Comparison of ENCODE assay signal across 8 cellular contexts in genomic region chr17:81238490-81238814, GRCh38. TPM values are rescaled to one million over a fixed set of nuclear protein-coding genes. Genes with fewer than 3 reads are reported as not detected.
A peak's percentile ranks its signal among the peaks of the same experiment; 100 is the strongest.
DNase-seq lines count a peak whose midpoint lies in the region; ATAC-seq and TF ChIP-seq lines count a peak whose summit lies in the region.

No MANE protein-coding gene starts in this region.

- no peaks in the 10 kb centered on the region for H3K9me3 ChIP-seq in lower lobe of right lung
- no peaks in the 10 kb centered on the region for H3K9me3 ChIP-seq in aorta (ENCODE audit: control insufficient read depth, low read length)

- peak overlapping the region; percentile 89 for H3K27ac ChIP-seq in lower lobe of right lung
- no peak overlapping the region for H3K27ac ChIP-seq in aorta (ENCODE audit: low read depth in 1 of 2, low read length in 2 of 2)

- H3K9me3 Mint-ChIP-seq in stimulated activated naive CD8-positive, alpha-beta T cell treated with anti-CD3 and anti-CD28 coated beads, Interleukin-15, Interleukin-2, amounts not matched to agents 100 ng/mL and 50 ng/mL, for 24 hours = no peaks in the 10 kb centered on the region
- no peaks in the 10 kb centered on the region for H3K9me3 Mint-ChIP-seq in activated naive CD8-positive, alpha-beta T cell treated with anti-CD3 and anti-CD28 coated beads, Interleukin-2, amount 10 ng/mL, durations not matched to agents 7 days and 5 days

- no peaks in the 10 kb centered on the region for H3K27me3 Mint-ChIP-seq in stimulated activated naive CD8-positive, alpha-beta T cell treated with anti-CD3 and anti-CD28 coated beads, Interleukin-15, Interleukin-2, amounts not matched to agents 100 ng/mL and 50 ng/mL, for 24 hours
- no peaks in the 10 kb centered on the region for H3K27me3 Mint-ChIP-seq in activated naive CD8-positive, alpha-beta T cell treated with anti-CD3 and anti-CD28 coated beads, Interleukin-2, amount 10 ng/mL, durations not matched to agents 7 days and 5 days

- H3K36me3 Mint-ChIP-seq in stimulated activated naive CD8-positive, alpha-beta T cell treated with anti-CD3 and anti-CD28 coated beads, Interleukin-15, Interleukin-2, amounts not matched to agents 100 ng/mL and 50 ng/mL, for 24 hours (ENCODE audit: low read depth) = peaks cover 21% of the 10 kb centered on the region
- peaks cover 5% of the 10 kb centered on the region for H3K36me3 Mint-ChIP-seq in activated naive CD8-positive, alpha-beta T cell treated with anti-CD3 and anti-CD28 coated beads, Interleukin-2, amount 10 ng/mL, durations not matched to agents 7 days and 5 days

- H3K36me3 ChIP-seq in lower lobe of right lung = peaks cover 17% of the 10 kb centered on the region
- H3K36me3 ChIP-seq in aorta (ENCODE audit: control insufficient read depth in 1 of 2, insufficient read depth in 2 of 2, low read length in 1 of 2) = no peaks in the 10 kb centered on the region

- H3K4me1 Mint-ChIP-seq in stimulated activated naive CD8-positive, alpha-beta T cell treated with anti-CD3 and anti-CD28 coated beads, Interleukin-15, Interleukin-2, amounts not matched to agents 100 ng/mL and 50 ng/mL, for 24 hours (ENCODE audit: low read depth) = peaks cover 38% of the 10 kb centered on the region
- H3K4me1 Mint-ChIP-seq in activated naive CD8-positive, alpha-beta T cell treated with anti-CD3 and anti-CD28 coated beads, Interleukin-2, amount 10 ng/mL, durations not matched to agents 7 days and 5 days = peaks cover 31% of the 10 kb centered on the region

- H3K4me1 ChIP-seq in lower lobe of right lung (peaks cover 33% of the 10 kb centered on the region), aorta (ENCODE audit: control insufficient read depth in 1 of 2, insufficient read depth in 2 of 2, low read length in 2 of 2) (no peaks in the 10 kb centered on the region)

- H3K27me3 ChIP-seq in lower lobe of right lung (ENCODE audit: low read depth) (no peaks in the 10 kb centered on the region), aorta (ENCODE audit: control insufficient read depth in 1 of 2, insufficient read depth in 2 of 2, low read length in 1 of 2) (no peaks in the 10 kb centered on the region)

- no peak overlapping the region for H3K27ac Mint-ChIP-seq in stimulated activated naive CD8-positive, alpha-beta T cell treated with anti-CD3 and anti-CD28 coated beads, Interleukin-15, Interleukin-2, amounts not matched to agents 100 ng/mL and 50 ng/mL, for 24 hours
- H3K27ac Mint-ChIP-seq in activated naive CD8-positive, alpha-beta T cell treated with anti-CD3 and anti-CD28 coated beads, Interleukin-2, amount 10 ng/mL, durations not matched to agents 7 days and 5 days = no peak overlapping the region

- WGBS in aorta, 2 donors = 0% methylated on average over 25 to 26 of the region's 26 CpGs

- DNase-seq in stimulated activated naive CD8-positive, alpha-beta T cell treated with anti-CD3 and anti-CD28 coated beads, Interleukin-15, Interleukin-2, amounts not matched to agents 100 U/mL and 50 U/mL, for 24 hours = no peak
- no peak for DNase-seq in activated naive CD8-positive, alpha-beta T cell treated with anti-CD3 and anti-CD28 coated beads, Interleukin-2, amount 10 ng/mL, durations not matched to agents 7 days and 5 days
- DNase-seq in lower lobe of right lung (no peak), aorta (no peak), SW 1271 (lab: John Stamatoyannopoulos, UW) (no peak), left colon (no peak)

- TF ChIP-seq CTCF in lower lobe of right lung (IDR thresholded peaks at IDR 0.05) = no peak

- peak overlapping the region; percentile 84 for H3K4me3 Mint-ChIP-seq in stimulated activated naive CD8-positive, alpha-beta T cell treated with anti-CD3 and anti-CD28 coated beads, Interleukin-15, Interleukin-2, amounts not matched to agents 100 ng/mL and 50 ng/mL, for 24 hours
- peak overlapping the region; percentile 88 for H3K4me3 Mint-ChIP-seq in activated naive CD8-positive, alpha-beta T cell treated with anti-CD3 and anti-CD28 coated beads, Interleukin-2, amount 10 ng/mL, durations not matched to agents 7 days and 5 days

- POLR2A ChIA-PET in activated naive CD8-positive, alpha-beta T cell treated with anti-CD3 and anti-CD28 coated beads, Interleukin-2, amount 10 ng/mL, durations not matched to agents 7 days and 5 days (lab: Charles Lee) = interaction anchor here (0.6 to 2.4 kb wide), 10 partner anchors 11 to 314 kb away, joined by 3 to 26 read pairs (median 4); partner anchors contain the start of genes CEP131, FAAP100 and SLC38A10

- H3K4me3 ChIP-seq in lower lobe of right lung (peak overlapping the region; percentile 100), aorta (ENCODE audit: low read length in 2 of 2) (peak overlapping the region; percentile 71 to 87)

- intact Hi-C loops in lower lobe of right lung (cut with DNase I) (no loop called here), aorta (cut with DNase I) (loop anchor here in 1 of 2 donors (2.0 kb wide), 1 partner anchor 16 kb away; the partner anchor contains the start of gene CEP131), left colon (cut with DNase I, micrococcal nuclease) (no loop called here)

- ATAC-seq in stimulated activated naive CD8-positive, alpha-beta T cell treated with anti-CD3 and anti-CD28 coated beads, Interleukin-15, Interleukin-2, amounts not matched to agents 100 U/mL and 50 U/mL, for 24 hours = no peak
- ATAC-seq in activated naive CD8-positive, alpha-beta T cell treated with anti-CD3 and anti-CD28 coated beads, Interleukin-2, amount 10 ng/mL, durations not matched to agents 7 days and 5 days (ENCODE audit: low read depth) = no peak
- ATAC-seq in lower lobe of right lung (peak in 1 of 2 donors; percentile 0), aorta (ENCODE audit: low FRiP score) (no peak), left colon (no peak), HG03460 (IDR thresholded peaks at IDR 0.05; ENCODE audit: unreplicated experiment) (no peak)

RNA-seq across cellular contexts. Expression of gene TEPSIN, which starts 0.4 kb away (rescaled TPM):
- 10 to 100 TPM; 71.1 to 78.8 TPM for total RNA-seq in activated naive CD8-positive, alpha-beta T cell treated with anti-CD3 and anti-CD28 coated beads, Interleukin-2, amount 10 ng/mL, durations not matched to agents 7 days and 5 days
- total RNA-seq in lower lobe of right lung = 43.2 TPM
- 10 to 100 TPM; 25.6 to 44.4 TPM for total RNA-seq in aorta
- 10 to 100 TPM in 1 of 2 donors, 1 to 10 TPM in 1; 5.6 to 79.0 TPM for polyA plus RNA-seq in aorta
- total RNA-seq in left colon = 10 to 100 TPM; 34.3 to 34.6 TPM

RNA-seq across cellular contexts. Expression of gene NDUFAF8, which starts 0.7 kb away (rescaled TPM):
- total RNA-seq in activated naive CD8-positive, alpha-beta T cell treated with anti-CD3 and anti-CD28 coated beads, Interleukin-2, amount 10 ng/mL, durations not matched to agents 7 days and 5 days = 10 to 100 TPM; 33.0 to 44.6 TPM
- 24.3 TPM for total RNA-seq in lower lobe of right lung
- 10 to 100 TPM; 20.2 to 27.4 TPM for total RNA-seq in aorta
- polyA plus RNA-seq in aorta = 10 to 100 TPM; 26.5 to 46.5 TPM
- 10 to 100 TPM; 23.2 to 29.9 TPM for total RNA-seq in left colon

RNA-seq across cellular contexts. Expression of gene CEP131, which starts 15.7 kb away (rescaled TPM):
- 10 to 100 TPM; 18.4 to 20.7 TPM for total RNA-seq in activated naive CD8-positive, alpha-beta T cell treated with anti-CD3 and anti-CD28 coated beads, Interleukin-2, amount 10 ng/mL, durations not matched to agents 7 days and 5 days
- total RNA-seq in lower lobe of right lung = 8.3 TPM
- total RNA-seq in aorta = 10 to 100 TPM in 1 of 2 donors, 1 to 10 TPM in 1; 6.7 to 11.3 TPM
- 10 to 100 TPM in 1 of 2 donors, 1 to 10 TPM in 1; 5.0 to 86.6 TPM for polyA plus RNA-seq in aorta
- 1 to 10 TPM; 4.7 to 9.5 TPM for total RNA-seq in left colon

RNA-seq across cellular contexts. Expression of gene SLC38A10, which starts 56.7 kb away (rescaled TPM):
- 10 to 100 TPM; 68.0 to 71.3 TPM for total RNA-seq in activated naive CD8-positive, alpha-beta T cell treated with anti-CD3 and anti-CD28 coated beads, Interleukin-2, amount 10 ng/mL, durations not matched to agents 7 days and 5 days
- total RNA-seq in lower lobe of right lung (98.1 TPM), aorta (10 to 100 TPM; 61.9 to 79.6 TPM), left colon (10 to 100 TPM; 84.7 to 86.7 TPM)
- 100 to 1,000 TPM in 1 of 2 donors, 10 to 100 TPM in 1; 22.3 to 118 TPM for polyA plus RNA-seq in aorta
